15 cellular contexts compared by ENCODE assay signal in the genomic region with DNA sequence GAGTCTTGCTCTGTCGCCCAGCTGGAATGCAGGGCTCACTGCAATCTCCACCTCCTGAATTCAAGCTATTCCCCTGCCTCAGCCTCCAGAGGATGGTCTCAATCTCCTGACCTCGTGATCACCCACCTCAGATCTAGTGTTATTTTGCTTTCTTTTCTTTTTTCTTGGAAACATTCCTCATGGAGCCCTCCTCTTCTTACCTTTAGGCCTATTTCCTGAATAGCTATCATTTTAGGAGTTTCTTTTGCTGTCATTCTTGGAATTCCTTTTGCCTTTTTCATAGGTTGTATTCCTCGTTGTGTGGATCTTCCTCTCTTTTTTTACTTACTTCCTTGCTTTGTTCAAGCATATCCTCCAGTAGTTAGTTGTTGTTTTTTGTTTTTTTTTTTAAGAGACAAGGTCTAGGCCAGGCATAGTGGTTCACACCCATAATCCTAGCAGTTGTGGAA.
DNase-seq lines count a peak whose midpoint lies in the region; FAIRE-seq and TF ChIP-seq lines count a peak whose summit lies in the region.
"Had no signal": no experiment of that assay in that cellular context is flagged by ENCODE, and none has a peak within 500 bp of the region (broad histone marks: within the 10 kb centered on the region; RNA-seq: fewer than 3 reads in every experiment).

No MANE protein-coding gene starts in this region.

- H3K4me1 ChIP-seq in breast epithelium (no peaks in the 10 kb centered on the region), astrocyte (ENCODE audit: insufficient read depth, low read length) (peaks cover 18% of the 10 kb centered on the region), iPS-18a (ENCODE audit: control insufficient read depth, low read depth, low read length) (peaks cover 78% of the 10 kb centered on the region)

- TF ChIP-seq CTCF in MCF 10A (IDR thresholded peaks at IDR 0.05; ENCODE audit: unreplicated experiment) (no peak), breast epithelium (IDR thresholded peaks at IDR 0.05) (no peak), astrocyte (IDR thresholded peaks at IDR 0.05; ENCODE audit: insufficient read depth, low read depth, low read length) (no peak), type B pancreatic cell (conservative IDR thresholded peaks at IDR 0.05) (no peak), GM20000 (IDR thresholded peaks at IDR 0.05; ENCODE audit: extremely low read depth, missing control alignments) (no peak)

- H4K20me1 ChIP-seq in astrocyte (ENCODE audit: insufficient read depth, low read length), result no peaks in the 10 kb centered on the region

- no peak for DNase-seq in MCF 10A (ENCODE audit: unreplicated experiment)
- DNase-seq in breast epithelium (ENCODE audit: low spot score in 2 of 2), result no peak
- peak; percentile 57 for DNase-seq in astrocyte (ENCODE audit: low read depth)
- no peak for DNase-seq in type B pancreatic cell (ENCODE audit: extremely low spot score, unreplicated experiment)
- no peak for DNase-seq in NCI-H2029 treated with DMSO at 0.1 percent for 48 hours (lab: John Stamatoyannopoulos, UW)
- no peak for DNase-seq in NCI-H1694 treated with DMSO at 0.1 percent for 48 hours (lab: John Stamatoyannopoulos, UW)
- no peak for DNase-seq in GM20000 (ENCODE audit: low spot score)
- DNase-seq: activated CD4-positive, alpha-beta T cell treated with anti-CD3 and anti-CD28 coated beads, Interleukin-2, amount 10 ng/mL, durations not matched to agents 7 days and 5 days; activated naive CD4-positive, alpha-beta T cell treated with Interleukin-2 at 50 U/mL for 16 hours; DMS79; immature natural killer cell; NCI-H526; posterior cingulate gyrus had no signal

- H3K9ac ChIP-seq in astrocyte (ENCODE audit: low read length), result peak overlapping the region; percentile 12
- H3K9ac ChIP-seq in iPS-18a (ENCODE audit: low read length), result peak overlapping the region; percentile 75

- no peak for FAIRE-seq in astrocyte (lab: Jason Lieb, UNC)

- H3K27me3 Mint-ChIP-seq in MCF 10A (ENCODE audit: insufficient read depth, unreplicated experiment), result no peaks in the 10 kb centered on the region
- no peaks in the 10 kb centered on the region for H3K27me3 Mint-ChIP-seq in astrocyte (ENCODE audit: low read depth, unreplicated experiment)
- H3K27me3 Mint-ChIP-seq in type B pancreatic cell, result no peaks in the 10 kb centered on the region
- H3K27me3 Mint-ChIP-seq: activated CD4-positive, alpha-beta T cell treated with anti-CD3 and anti-CD28 coated beads, Interleukin-2, amount 10 ng/mL, durations not matched to agents 7 days and 5 days had no signal

- POLR2A ChIA-PET in MCF 10A (lab: Yijun Ruan, JAX), result interaction anchor here (1.0 to 1.5 kb wide), 5 partner anchors 13 to 173 kb away, joined by 3 to 5 read pairs (median 3); a partner anchor contains a TSS

- H3K27me3 ChIP-seq in breast epithelium (no peaks in the 10 kb centered on the region), astrocyte (ENCODE audit: insufficient read depth, low read length) (no peaks in the 10 kb centered on the region), iPS-18a (ENCODE audit: control insufficient read depth, insufficient read depth, low read length) (no peaks in the 10 kb centered on the region)

- H3K79me2 ChIP-seq in astrocyte (ENCODE audit: insufficient read depth, low read length), result peaks cover 62% of the 10 kb centered on the region

- TF ChIP-seq POLR2A in breast epithelium (IDR thresholded peaks at IDR 0.05), result no peak

- peaks cover 37% of the 10 kb centered on the region for H3K4me1 Mint-ChIP-seq in MCF 10A (ENCODE audit: insufficient read depth, unreplicated experiment)
- H3K4me1 Mint-ChIP-seq in astrocyte (ENCODE audit: low read depth, unreplicated experiment), result peaks cover 64% of the 10 kb centered on the region
- peaks cover 17% of the 10 kb centered on the region for H3K4me1 Mint-ChIP-seq in type B pancreatic cell (ENCODE audit: unreplicated experiment)
- H3K4me1 Mint-ChIP-seq: activated CD4-positive, alpha-beta T cell treated with anti-CD3 and anti-CD28 coated beads, Interleukin-2, amount 10 ng/mL, durations not matched to agents 7 days and 5 days; immature natural killer cell had no signal

- BruUV-seq in MCF 10A (replicated peaks; lab: Mats Ljungman, UMichigan), result no TSS peak

- H3K4me3 Mint-ChIP-seq in MCF 10A (ENCODE audit: unreplicated experiment) (peak overlapping the region; percentile 26), astrocyte (ENCODE audit: unreplicated experiment) (peak overlapping the region; percentile 37), type B pancreatic cell (peak overlapping the region; percentile 79)
- H3K4me3 Mint-ChIP-seq: activated CD4-positive, alpha-beta T cell treated with anti-CD3 and anti-CD28 coated beads, Interleukin-2, amount 10 ng/mL, durations not matched to agents 7 days and 5 days; immature natural killer cell had no signal

- peak overlapping the region; percentile 87 for H3K27ac Mint-ChIP-seq in MCF 10A (ENCODE audit: low read depth, unreplicated experiment)
- peak overlapping the region; percentile 88 for H3K27ac Mint-ChIP-seq in astrocyte (ENCODE audit: unreplicated experiment)
- H3K27ac Mint-ChIP-seq in type B pancreatic cell, result peak overlapping the region; percentile 77
- H3K27ac Mint-ChIP-seq: activated CD4-positive, alpha-beta T cell treated with anti-CD3 and anti-CD28 coated beads, Interleukin-2, amount 10 ng/mL, durations not matched to agents 7 days and 5 days; immature natural killer cell had no signal

- H3K9me3 Mint-ChIP-seq in MCF 10A (ENCODE audit: unreplicated experiment) (no peaks in the 10 kb centered on the region), astrocyte (ENCODE audit: unreplicated experiment) (no peaks in the 10 kb centered on the region), type B pancreatic cell (no peaks in the 10 kb centered on the region)
- H3K9me3 Mint-ChIP-seq: activated CD4-positive, alpha-beta T cell treated with anti-CD3 and anti-CD28 coated beads, Interleukin-2, amount 10 ng/mL, durations not matched to agents 7 days and 5 days had no signal

- no peak overlapping the region for H3K27ac ChIP-seq in breast epithelium
- peak overlapping the region; percentile 33 for H3K27ac ChIP-seq in astrocyte (ENCODE audit: low read depth, low read length)
- peak overlapping the region; percentile 48 for H3K27ac ChIP-seq in iPS-18a (ENCODE audit: low read length)
- H3K27ac ChIP-seq: 22Rv1 had no signal

- H3K9me3 ChIP-seq in breast epithelium (no peaks in the 10 kb centered on the region), astrocyte (ENCODE audit: insufficient read depth, low read depth, low read length) (no peaks in the 10 kb centered on the region), iPS-18a (ENCODE audit: control insufficient read depth, low read depth, low read length) (no peaks in the 10 kb centered on the region)

- intact Hi-C loops in MCF 10A (cut with micrococcal nuclease), result no loop called here
- intact Hi-C loops in breast epithelium (cut with DNase I; ENCODE audit: low total_unique reads), result no loop called here

- CTCF ChIA-PET in MCF 10A (lab: Yijun Ruan, JAX), result interaction anchor here (0.6 to 2.1 kb wide), 12 partner anchors 13 to 1134 kb away, joined by 3 to 14 read pairs (median 4); no protein-coding TSS in a partner anchor

- H3K4me3 ChIP-seq in breast epithelium (no peak overlapping the region), astrocyte (ENCODE audit: insufficient read depth, low read depth, low read length) (no peak overlapping the region), iPS-18a (ENCODE audit: low read length) (peak overlapping the region; percentile 51)

- H3K36me3 Mint-ChIP-seq in MCF 10A (ENCODE audit: insufficient read depth, unreplicated experiment) (peaks cover 19% of the 10 kb centered on the region), astrocyte (ENCODE audit: low read depth, unreplicated experiment) (no peaks in the 10 kb centered on the region), type B pancreatic cell (no peaks in the 10 kb centered on the region)
- H3K36me3 Mint-ChIP-seq: immature natural killer cell had no signal

- H3K4me2 ChIP-seq in astrocyte (ENCODE audit: low read length), result peak overlapping the region; percentile 66

- H3K36me3 ChIP-seq in breast epithelium, result no peaks in the 10 kb centered on the region
- H3K36me3 ChIP-seq in astrocyte (ENCODE audit: insufficient read depth, low read length), result no peaks in the 10 kb centered on the region
- H3K36me3 ChIP-seq in iPS-18a (ENCODE audit: control insufficient read depth, low read depth, low read length), result no peaks in the 10 kb centered on the region

- H2AFZ ChIP-seq in astrocyte (ENCODE audit: low read depth, low read length), result no peak overlapping the region

Comparison
In these comparisons a context has a peak if more than half of its experiments do, and no peak if none do; other contexts are left out.
1. H3K4me3 Mint-ChIP-seq: peak in every context shown above with its lines; median percentile 79 in type B pancreatic cell; 37 in astrocyte; 26 in MCF 10A.
2. H3K27ac ChIP-seq: peak in astrocyte (single experiment) and iPS-18a (single experiment); none in breast epithelium (0 of 2).
3. Peak in every context shown above with its lines, with median percentiles within 50 percentile points of each other: H3K27ac Mint-ChIP-seq.